In genomic region chr3:148332509-148332908, GRCh38 we compare ENCODE assay signal across 17 cellular contexts.
A peak's percentile ranks its signal among the peaks of the same experiment; 100 is the strongest.
DNase-seq lines count a peak whose midpoint lies in the region; ATAC-seq, FAIRE-seq and TF ChIP-seq lines count a peak whose summit lies in the region.
"Had no signal": no experiment of that assay in that cellular context is flagged by ENCODE, and none has a peak within 500 bp of the region (broad histone marks: within the 10 kb centered on the region; RNA-seq: fewer than 3 reads in every experiment).

No MANE protein-coding gene starts in this region.

- H3K4me3 ChIP-seq in pancreas (no peak overlapping the region), A673 (ENCODE audit: low read depth, low read length, poor library complexity, severe bottlenecking) (no peak overlapping the region), upper lobe of left lung (no peak overlapping the region)
- H3K4me3 ChIP-seq: Peyer's patch, SJSA1 had no signal

- H3K9me3 ChIP-seq in pancreas (no peaks in the 10 kb centered on the region), A673 (ENCODE audit: low read depth, low read length, poor library complexity, severe bottlenecking) (no peaks in the 10 kb centered on the region), upper lobe of left lung (no peaks in the 10 kb centered on the region)
- H3K9me3 ChIP-seq: BE2C, Peyer's patch, SJSA1 had no signal

- no peak for TF ChIP-seq EP300 in upper lobe of left lung (IDR thresholded peaks at IDR 0.05)

- WGBS in pancreas, 2 donors, result 41% methylated on average over 2 of the region's 2 CpGs
- WGBS in upper lobe of left lung, 2 donors, result 59 to 61% methylated on average over 2 of the region's 2 CpGs

- CTCF ChIA-PET in A673 (lab: Charles Lee), result no interaction called here

- no TSS peak for BruUV-seq in A673 (replicated peaks; lab: Mats Ljungman, UMichigan)

- H3K4me1 ChIP-seq in pancreas (peaks cover 0 to 15% (median 7%) of the 10 kb centered on the region in 3 donors), A673 (ENCODE audit: insufficient read depth, low read length, poor library complexity, severe bottlenecking) (peaks cover 12% of the 10 kb centered on the region), upper lobe of left lung (no peaks in the 10 kb centered on the region)
- H3K4me1 ChIP-seq: Peyer's patch, SJSA1 had no signal

- peak; percentile 31 for DNase-seq in NCI-H510A treated with DMSO at 0.1 percent for 48 hours (lab: John Stamatoyannopoulos, UW)
- no peak for DNase-seq in NCI-H510A (lab: John Stamatoyannopoulos, UW)
- DNase-seq in NCI-H146 treated with DMSO at 0.1 percent for 48 hours (lab: John Stamatoyannopoulos, UW; ENCODE audit: unreplicated experiment), result peak; percentile 38
- peak; percentile 17 for DNase-seq in SHP77 treated with DMSO at 0.1 percent for 48 hours (lab: John Stamatoyannopoulos, UW)
- DNase-seq in pancreas, result no peak
- no peak for DNase-seq in A673 (ENCODE audit: low spot score)
- DNase-seq in stimulated activated CD4-positive, alpha-beta T cell treated with anti-CD3 and anti-CD28 coated beads, Interleukin-15, amount 100 ng/mL, for 24 hours, result no peak
- DNase-seq in upper lobe of left lung, result no peak
- DNase-seq: BE2C, DMS79, Kasumi-1, NCI-H187 treated with DMSO at 0.1 percent for 48 hours, NCI-H2171, Peyer's patch, T-helper 1 cell had no signal

- H3K27ac ChIP-seq in pancreas, result no peak overlapping the region
- H3K27ac ChIP-seq in A673 (ENCODE audit: low read depth, low read length, poor library complexity, severe bottlenecking), result no peak overlapping the region
- no peak overlapping the region for H3K27ac ChIP-seq in upper lobe of left lung
- H3K27ac ChIP-seq: Peyer's patch, SJSA1 had no signal

- intact Hi-C loops in pancreas (cut with DNase I), result no loop called here
- intact Hi-C loops in A673 (cut with micrococcal nuclease; ENCODE audit: unreplicated experiment), result no loop called here

- ATAC-seq in pancreas, result peak in 3 of 4 donors; percentile 43 to 69 (median 59)
- ATAC-seq in upper lobe of left lung (ENCODE audit: low FRiP score in 2 of 2), result no peak

- TF ChIP-seq CTCF in pancreas (IDR thresholded peaks at IDR 0.05), result no peak
- TF ChIP-seq CTCF in A673 (conservative IDR thresholded peaks at IDR 0.05; ENCODE audit: low read depth, low read length), result no peak
- no peak for TF ChIP-seq CTCF in upper lobe of left lung (IDR thresholded peaks at IDR 0.05)

- FAIRE-seq in pancreas (lab: Jason Lieb, UNC), result no peak
- FAIRE-seq: D721Med had no signal

- H3K27me3 ChIP-seq in pancreas (no peaks in the 10 kb centered on the region), A673 (replicated peaks; ENCODE audit: insufficient read depth, low read depth, low read length, poor library complexity) (no peaks in the 10 kb centered on the region), upper lobe of left lung (no peaks in the 10 kb centered on the region)
- H3K27me3 ChIP-seq: BE2C, Peyer's patch, SJSA1 had no signal

- POLR2A ChIA-PET in A673 (lab: Charles Lee; ENCODE audit: low non-redundant PET), result no interaction called here

- no peak for TF ChIP-seq POLR2A in upper lobe of left lung (IDR thresholded peaks at IDR 0.05)

- H3K36me3 ChIP-seq in pancreas (no peaks in the 10 kb centered on the region), A673 (ENCODE audit: insufficient read depth, low read length, poor library complexity, severe bottlenecking) (no peaks in the 10 kb centered on the region), upper lobe of left lung (no peaks in the 10 kb centered on the region)
- H3K36me3 ChIP-seq: BE2C, Peyer's patch, SJSA1 had no signal

Comparison
In these comparisons a context has a peak if more than half of its experiments do, and no peak if none do; other contexts are left out.
1. DNase-seq: peak in NCI-H510A treated with DMSO at 0.1 percent for 48 hours (single experiment), NCI-H146 treated with DMSO at 0.1 percent for 48 hours (single experiment) and SHP77 treated with DMSO at 0.1 percent for 48 hours (single experiment); none in NCI-H510A (single experiment), pancreas (0 of 6), A673 (single experiment), stimulated activated CD4-positive, alpha-beta T cell treated with anti-CD3 and anti-CD28 coated beads, Interleukin-15, amount 100 ng/mL, for 24 hours (single experiment) and upper lobe of left lung (0 of 2).
2. ATAC-seq: peak in pancreas (3 of 4); none in upper lobe of left lung (0 of 2).